Comparison of ENCODE assay signal across 12 cellular contexts in genomic region chr3:141452773-141453172, GRCh38. TPM values are rescaled to one million over a fixed set of nuclear protein-coding genes. Genes with fewer than 3 reads are reported as not detected.
A peak's percentile ranks its signal among the peaks of the same experiment; 100 is the strongest.
DNase-seq lines count a peak whose midpoint lies in the region; ATAC-seq and TF ChIP-seq lines count a peak whose summit lies in the region.
"Had no signal": no experiment of that assay in that cellular context is flagged by ENCODE, and none has a peak within 500 bp of the region (broad histone marks: within the 10 kb centered on the region; RNA-seq: fewer than 3 reads in every experiment).

No MANE protein-coding gene starts in this region.

- no peaks in the 10 kb centered on the region for H3K9me2 ChIP-seq in Loucy (replicated peaks; ENCODE audit: low read depth, low read length)

- H3K9ac ChIP-seq in Loucy (ENCODE audit: low read depth, low read length, poor library complexity, severe bottlenecking) = no peak overlapping the region

- H3K4me2 ChIP-seq in Loucy (ENCODE audit: low read depth, low read length, poor library complexity, severe bottlenecking) = no peak overlapping the region

- H3K27ac ChIP-seq in naive thymus-derived CD4-positive, alpha-beta T cell (ENCODE audit: low read depth, low read length) = peak overlapping the region; percentile 10
- H3K27ac ChIP-seq in tibial artery = peak overlapping the region; percentile 13 to 57
- peak overlapping the region in 1 of 4 donors; percentile 65 for H3K27ac ChIP-seq in transverse colon

- no peaks in the 10 kb centered on the region for H3K36me3 ChIP-seq in Loucy (ENCODE audit: insufficient read depth, low read length)
- H3K36me3 ChIP-seq in naive thymus-derived CD4-positive, alpha-beta T cell (ENCODE audit: control insufficient read depth in 2 of 3, insufficient read depth in 3 of 3, low read length in 3 of 3) = peaks cover 0 to under 1% (median 0%) of the 10 kb centered on the region in 3 experiments
- H3K36me3 ChIP-seq in tibial artery = no peaks in the 10 kb centered on the region
- no peaks in the 10 kb centered on the region for H3K36me3 ChIP-seq in transverse colon
- H3K36me3 ChIP-seq: BE2C had no signal

- peaks cover 6 to 20% (median 12%) of the 10 kb centered on the region in 7 donors for H3K4me1 Mint-ChIP-seq in naive thymus-derived CD4-positive, alpha-beta T cell

- no peaks in the 10 kb centered on the region for H3K27me3 ChIP-seq in Loucy (ENCODE audit: insufficient read depth, low read length, poor library complexity, severe bottlenecking)
- H3K27me3 ChIP-seq in naive thymus-derived CD4-positive, alpha-beta T cell (ENCODE audit: control insufficient read depth in 2 of 2, insufficient read depth in 2 of 2, low read length in 2 of 2) = no peaks in the 10 kb centered on the region
- H3K27me3 ChIP-seq in tibial artery = no peaks in the 10 kb centered on the region
- H3K27me3 ChIP-seq in transverse colon = no peaks in the 10 kb centered on the region
- H3K27me3 ChIP-seq: BE2C had no signal

- TF ChIP-seq POLR2A in transverse colon (IDR thresholded peaks at IDR 0.05) = no peak

- no peak overlapping the region for H3K27ac Mint-ChIP-seq in naive thymus-derived CD4-positive, alpha-beta T cell
- H3K27ac Mint-ChIP-seq: CD4-positive, alpha-beta memory T cell; IgD-negative memory B cell had no signal

- TF ChIP-seq EP300 in transverse colon (IDR thresholded peaks at IDR 0.05; ENCODE audit: low read depth) = no peak

- H3K4me3 ChIP-seq in Loucy (ENCODE audit: low read length, poor library complexity, severe bottlenecking) = no peak overlapping the region
- no peak overlapping the region for H3K4me3 ChIP-seq in naive thymus-derived CD4-positive, alpha-beta T cell (ENCODE audit: low read length)
- H3K4me3 ChIP-seq in tibial artery = no peak overlapping the region
- no peak overlapping the region for H3K4me3 ChIP-seq in foreskin fibroblast (ENCODE audit: low read depth in 1 of 2, low read length in 2 of 2)
- H3K4me3 ChIP-seq in transverse colon = no peak overlapping the region

- POLR2A ChIA-PET in naive thymus-derived CD4-positive, alpha-beta T cell (lab: Charles Lee) = interaction anchor here (0.6 to 2.8 kb wide), 11 partner anchors 11 to 221 kb away, joined by 3 to 27 read pairs (median 6); partner anchors contain the start of gene PXYLP1

- H4K20me1 ChIP-seq in Loucy (ENCODE audit: insufficient read depth, low read length, poor library complexity, severe bottlenecking) = no peaks in the 10 kb centered on the region

- 78% methylated on average over 1 of the region's 1 CpG; no CpG with 5 or more reads in 1 of the 2 donors for WGBS in transverse colon (ENCODE audit: low coverage in 1 of 2), 2 donors

- peak; percentile 40 for DNase-seq in OCI-M1 (lab: John Stamatoyannopoulos, UW)
- no peak for DNase-seq in naive thymus-derived CD4-positive, alpha-beta T cell
- DNase-seq in tibial artery = no peak
- no peak for DNase-seq in NCI-H345 treated with DMSO at 0.1 percent for 48 hours (lab: John Stamatoyannopoulos, UW; ENCODE audit: unreplicated experiment)
- DNase-seq in foreskin fibroblast = no peak
- no peak for DNase-seq in transverse colon
- DNase-seq: BE2C, NCI-H187 treated with DMSO at 0.1 percent for 48 hours, NCI-H446 treated with DMSO at 0.1 percent for 48 hours had no signal

- CTCF ChIA-PET in naive thymus-derived CD4-positive, alpha-beta T cell (lab: Charles Lee) = interaction anchor here (0.6 to 10.6 kb wide), 44 partner anchors 10 to 460 kb away, joined by 3 to 161 read pairs (median 4); partner anchors contain the start of gene PXYLP1

- TF ChIP-seq CTCF in Loucy (conservative IDR thresholded peaks at IDR 0.05; ENCODE audit: low read length) = no peak
- TF ChIP-seq CTCF in tibial artery (IDR thresholded peaks at IDR 0.05) = no peak
- no peak for TF ChIP-seq CTCF in foreskin fibroblast (IDR thresholded peaks at IDR 0.05; ENCODE audit: low read depth, low read length)
- TF ChIP-seq CTCF in transverse colon (IDR thresholded peaks at IDR 0.05) = no peak

- H3K4me1 ChIP-seq in Loucy (ENCODE audit: insufficient read depth, low read length, poor library complexity, severe bottlenecking) (peaks cover 13% of the 10 kb centered on the region), tibial artery (peaks cover 0 to 59% (median 11%) of the 10 kb centered on the region in 4 donors), transverse colon (peaks cover 0 to 40% (median 24%) of the 10 kb centered on the region in 4 donors)
- peaks cover 0 to 10% of the 10 kb centered on the region in 2 donors for H3K4me1 ChIP-seq in naive thymus-derived CD4-positive, alpha-beta T cell (ENCODE audit: control insufficient read depth in 2 of 2, insufficient read depth in 2 of 2, low read length in 2 of 2)

- no peaks in the 10 kb centered on the region for H3K9me3 ChIP-seq in Loucy (ENCODE audit: insufficient read depth, low read depth, low read length)
- H3K9me3 ChIP-seq in naive thymus-derived CD4-positive, alpha-beta T cell (ENCODE audit: control insufficient read depth in 2 of 3, low read length in 3 of 3) = no peaks in the 10 kb centered on the region
- H3K9me3 ChIP-seq in tibial artery = no peaks in the 10 kb centered on the region
- no peaks in the 10 kb centered on the region for H3K9me3 ChIP-seq in transverse colon
- H3K9me3 ChIP-seq: BE2C had no signal

- H3F3A ChIP-seq in Loucy (ENCODE audit: low read depth) = no peaks in the 10 kb centered on the region

- no peak overlapping the region for H3K4me3 Mint-ChIP-seq in naive thymus-derived CD4-positive, alpha-beta T cell
- H3K4me3 Mint-ChIP-seq: CD4-positive, alpha-beta memory T cell; IgD-negative memory B cell had no signal

- no peaks in the 10 kb centered on the region for H3K9me3 Mint-ChIP-seq in naive thymus-derived CD4-positive, alpha-beta T cell
- H3K9me3 Mint-ChIP-seq: IgD-negative memory B cell had no signal

- intact Hi-C loops in naive thymus-derived CD4-positive, alpha-beta T cell (cut with micrococcal nuclease) = loop anchor here (1.0 to 5.0 kb wide), 10 partner anchors 11 to 555 kb away; partner anchors contain the start of gene PXYLP1 (in 2 of the 2)
- intact Hi-C loops in tibial artery (cut with DNase I; ENCODE audit: low total_unique reads) (loop anchor here (10.0 kb wide), 1 partner anchor 218 kb away; the partner anchor contains the start of gene PXYLP1), transverse colon (cut with DNase I; ENCODE audit: low total_unique reads) (loop anchor here (5.0 kb wide), 2 partner anchors 95 to 145 kb away; no protein-coding TSS in a partner anchor)

- peak overlapping the region; percentile 96 for H2AFZ ChIP-seq in Loucy (ENCODE audit: low read length)

- peaks cover 0 to 3% (median 0%) of the 10 kb centered on the region in 5 donors for H3K36me3 Mint-ChIP-seq in naive thymus-derived CD4-positive, alpha-beta T cell
- H3K36me3 Mint-ChIP-seq: CD4-positive, alpha-beta memory T cell had no signal

- in situ Hi-C loops in transverse colon (cut with MboI; ENCODE audit: low pct_ligation_motif_present in 1 of 4, low pct_unique_long_range_greater_than_20kb in 1 of 4, low sequenced_read_pairs in 3 of 4) = loop anchor here in 3 of 4 donors (10.0 to 25.0 kb wide), 4 partner anchors 88 to 460 kb away; partner anchors contain the start of genes RNF7 (in 2 of the 3) and ZBTB38 (in 1 of the 3)

- no peaks in the 10 kb centered on the region for H3K79me2 ChIP-seq in Loucy (ENCODE audit: insufficient read depth, low read length)

- no peak for ATAC-seq in naive thymus-derived CD4-positive, alpha-beta T cell

- H3K27me3 Mint-ChIP-seq in naive thymus-derived CD4-positive, alpha-beta T cell = peaks cover 0 to 2% (median 0%) of the 10 kb centered on the region in 5 donors
- H3K27me3 Mint-ChIP-seq: CD4-positive, alpha-beta memory T cell; IgD-negative memory B cell had no signal

RNA-seq across cellular contexts. Expression of gene RASA2, which starts 34.1 kb away (rescaled TPM):
- total RNA-seq in naive thymus-derived CD4-positive, alpha-beta T cell = 100 to 1,000 TPM in 2 of 5 experiments, 10 to 100 TPM in 3; 51.9 to 120 (median 96.3) TPM
- polyA plus RNA-seq in naive thymus-derived CD4-positive, alpha-beta T cell = 10 to 100 TPM; 51.0 to 59.8 TPM
- 10 to 100 TPM in 3 of 4 donors, 1 to 10 TPM in 1; 9.0 to 70.3 (median 21.5) TPM for total RNA-seq in transverse colon
